ENCODE assay signal across 1 cellular context in genomic region chr6:27940766-27941165, GRCh38.
TF ChIP-seq lines count a peak whose summit lies in the region.

No MANE protein-coding gene starts in this region.

TF ChIP-seq in K562, 482 proteins besides CTCF, POLR2A, EP300 and RAD21 (continues in another document):
- no peak for TF ChIP-seq ZBTB34 (CRISPR knock-in tag; IDR thresholded peaks at IDR 0.05)
- TF ChIP-seq TCF3 (CRISPR knock-in tag; IDR thresholded peaks at IDR 0.05): peak; percentile 88
- TF ChIP-seq POLR2AphosphoS5 (IDR thresholded peaks at IDR 0.05; ENCODE audit: control insufficient read depth, insufficient read depth, low read depth, low read length): 0 out of 2 replicates have a peak, but pooled peaks have one; percentile 54
- no peak for TF ChIP-seq ZNF561 (CRISPR knock-in tag; conservative IDR thresholded peaks at IDR 0.05)
- no peak for TF ChIP-seq IRF2 (CRISPR knock-in tag; IDR thresholded peaks at IDR 0.05)
- peak; percentile 90 for TF ChIP-seq REST (CRISPR knock-in tag; IDR thresholded peaks at IDR 0.05; ENCODE audit: low read depth)
- TF ChIP-seq ATF3 (IDR thresholded peaks at IDR 0.05): peak; percentile 87
- no peak for TF ChIP-seq ATF3 (CRISPR knock-in tag; conservative IDR thresholded peaks at IDR 0.05)
- peak; percentile 9 for TF ChIP-seq ZNF146 (CRISPR knock-in tag; IDR thresholded peaks at IDR 0.05; ENCODE audit: unreplicated experiment)
- TF ChIP-seq PML (IDR thresholded peaks at IDR 0.05; ENCODE audit: low read length): peak; percentile 70
- TF ChIP-seq ZNF639 (CRISPR knock-in tag; conservative IDR thresholded peaks at IDR 0.05 in 1 of 2, IDR thresholded peaks at IDR 0.05 in 1 of 2): peak in 1 of 2 experiments; percentile 34; a peak in 1 of 4 replicates
- TF ChIP-seq BDP1 (IDR thresholded peaks at IDR 0.05; ENCODE audit: insufficient read depth, insufficient read length): no peak
- TF ChIP-seq L3MBTL2 (IDR thresholded peaks at IDR 0.05): no peak
- peak in 1 of 2 experiments; percentile 53; a peak in 3 of 4 replicates for TF ChIP-seq MNT (conservative IDR thresholded peaks at IDR 0.05)
- no peak for TF ChIP-seq ZNF407 (IDR thresholded peaks at IDR 0.05; ENCODE audit: low read depth)
- TF ChIP-seq SMAD1 (IDR thresholded peaks at IDR 0.05; ENCODE audit: low read depth, low read length, partially characterized antibody): no peak
- TF ChIP-seq HDAC1 (IDR thresholded peaks at IDR 0.05): peak in 1 of 2 experiments; percentile 16; a peak in 1 of 4 replicates
- TF ChIP-seq TRIM24 (IDR thresholded peaks at IDR 0.05): peak in 1 of 2 experiments; percentile 67; a peak in 1 of 4 replicates
- no peak for TF ChIP-seq SRF (CRISPR knock-in tag; IDR thresholded peaks at IDR 0.05)
- TF ChIP-seq FOXJ2 (tag; IDR thresholded peaks at IDR 0.05): no peak
- no peak for TF ChIP-seq FOXA1 (IDR thresholded peaks at IDR 0.05; ENCODE audit: borderline replicate concordance)
- no peak for TF ChIP-seq ELK3 (CRISPR knock-in tag; IDR thresholded peaks at IDR 0.05)
- no peak for TF ChIP-seq MXI1 (IDR thresholded peaks at IDR 0.05; ENCODE audit: low read depth, low read length)
- TF ChIP-seq ZNF830 (CRISPR knock-in tag; IDR thresholded peaks at IDR 0.05): no peak
- no peak for TF ChIP-seq ZNF239 (CRISPR knock-in tag; IDR thresholded peaks at IDR 0.05)
- no peak for TF ChIP-seq NCOA4 (IDR thresholded peaks at IDR 0.05; ENCODE audit: partially characterized antibody)
- no peak for TF ChIP-seq HES1 (IDR thresholded peaks at IDR 0.05; ENCODE audit: low read depth)
- TF ChIP-seq TFAP4 (CRISPR knock-in tag; IDR thresholded peaks at IDR 0.05; ENCODE audit: borderline replicate concordance): no peak
- peak; percentile 65 for TF ChIP-seq MTA2 (IDR thresholded peaks at IDR 0.05; ENCODE audit: low read depth)
- TF ChIP-seq FOXM1 (IDR thresholded peaks at IDR 0.05; ENCODE audit: low read depth): peak; percentile 28; the same call in 1 of the 2 replicates
- no peak for TF ChIP-seq FOXM1 (CRISPR knock-in tag; IDR thresholded peaks at IDR 0.05; ENCODE audit: low read depth)
- TF ChIP-seq TAF9B (IDR thresholded peaks at IDR 0.05; ENCODE audit: partially characterized antibody): no peak
- TF ChIP-seq TEAD2 (tag; IDR thresholded peaks at IDR 0.05): no peak
- TF ChIP-seq ZMIZ1 (IDR thresholded peaks at IDR 0.05; ENCODE audit: low read depth in 2 of 2, low read length in 2 of 2): no peak
- TF ChIP-seq CHD2 (IDR thresholded peaks at IDR 0.05; ENCODE audit: low read depth, low read length): no peak
